In the genomic region with DNA sequence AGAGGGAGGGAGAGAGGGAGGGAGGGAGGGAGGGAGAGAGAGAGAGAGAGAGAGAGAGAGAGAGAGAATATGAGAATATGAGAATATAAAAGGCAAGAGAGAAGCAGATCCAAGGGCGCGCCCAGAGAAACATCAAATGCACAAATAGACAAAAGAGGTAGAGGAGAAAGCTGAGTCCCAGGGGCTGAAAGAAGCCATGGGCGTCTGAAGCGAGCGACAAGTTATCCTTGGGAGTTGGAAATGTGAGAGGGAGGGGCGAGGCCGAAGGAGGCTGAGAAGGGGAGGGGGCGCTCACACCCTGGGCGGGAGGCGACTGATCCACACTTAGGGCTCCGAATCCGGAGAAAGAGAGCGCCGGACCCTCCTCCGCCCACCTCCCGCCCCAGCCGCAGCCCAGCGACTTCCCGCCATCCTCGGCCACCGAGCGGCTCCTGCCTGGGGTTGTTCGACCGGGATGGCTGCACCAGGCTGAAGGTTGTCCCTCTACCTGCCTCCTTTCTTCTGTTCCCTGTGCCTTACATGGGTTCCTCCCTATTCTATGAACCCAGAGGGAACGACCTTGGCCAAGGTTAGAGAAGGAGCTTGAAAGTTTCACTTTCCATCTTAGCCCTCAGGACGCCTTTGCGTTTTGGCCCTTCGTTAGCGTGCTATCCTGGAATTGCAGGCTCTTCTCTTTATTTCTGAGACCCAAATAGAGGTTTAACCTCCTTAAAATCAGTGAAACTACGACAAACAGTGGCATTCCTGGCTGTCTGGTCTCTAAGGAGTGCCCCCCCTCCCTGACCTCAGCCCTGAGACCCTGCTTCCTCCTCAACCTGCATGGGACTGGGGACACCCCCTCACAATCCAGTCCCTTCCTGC, we compare ENCODE assay signal across 8 cellular contexts. TPM values are rescaled to one million over a fixed set of nuclear protein-coding genes. Genes with fewer than 3 reads are reported as not detected.
DNase-seq lines count a peak whose midpoint lies in the region; TF ChIP-seq lines count a peak whose summit lies in the region.

No MANE protein-coding gene starts in this region.

- POLR2A ChIA-PET in activated CD4-positive, alpha-beta memory T cell treated with anti-CD3 and anti-CD28 coated beads, Interleukin-2, amount 10 ng/mL, durations not matched to agents 7 days and 5 days (lab: Charles Lee), result interaction anchor here (1.1 kb wide), 1 partner anchor 37 kb away, joined by 3 read pairs; no protein-coding TSS in a partner anchor

- H3K27ac ChIP-seq in left ventricle myocardium inferior (replicated peaks), result no peak overlapping the region

- H3K36me3 ChIP-seq in left ventricle myocardium inferior, result no peaks in the 10 kb centered on the region

- no peak for DNase-seq in left ventricle myocardium inferior
- no peak for DNase-seq in cardiac septum (ENCODE audit: low spot score)
- no peak for DNase-seq in activated CD4-positive, alpha-beta memory T cell treated with anti-CD3 and anti-CD28 coated beads, Interleukin-2, amount 10 ng/mL, durations not matched to agents 7 days and 5 days
- peak; percentile 91 for DNase-seq in left kidney (ENCODE audit: low read depth, low spot score)
- no peak for DNase-seq in type B pancreatic cell (ENCODE audit: extremely low spot score, unreplicated experiment)
- DNase-seq in middle frontal gyrus (ENCODE audit: extremely low spot score, low spot score), result no peak
- no peak for DNase-seq in stimulated activated CD4-positive, alpha-beta T cell treated with anti-CD3 and anti-CD28 coated beads, Interleukin-12 subunit alpha, Interleukin-12 subunit beta, amount 100 ng/mL, for 4 hours
- DNase-seq in NCI-H524 treated with DMSO at 0.1 percent for 48 hours (lab: John Stamatoyannopoulos, UW), result no peak

- peak overlapping the region; percentile 76 for H3K4me3 Mint-ChIP-seq in activated CD4-positive, alpha-beta memory T cell treated with anti-CD3 and anti-CD28 coated beads, Interleukin-2, amount 10 ng/mL, durations not matched to agents 7 days and 5 days
- peak overlapping the region; percentile 80 for H3K4me3 Mint-ChIP-seq in type B pancreatic cell

- CTCF ChIA-PET in activated CD4-positive, alpha-beta memory T cell treated with anti-CD3 and anti-CD28 coated beads, Interleukin-2, amount 10 ng/mL, durations not matched to agents 7 days and 5 days (lab: Charles Lee), result interaction anchor here (0.6 to 2.7 kb wide), 4 partner anchors 11 to 1447 kb away, joined by 3 to 13 read pairs (median 4); no protein-coding TSS in a partner anchor

- TF ChIP-seq CTCF in left ventricle myocardium inferior (IDR thresholded peaks at IDR 0.05; ENCODE audit: borderline replicate concordance) (no peak), type B pancreatic cell (conservative IDR thresholded peaks at IDR 0.05) (peak; percentile 18)

- H3K27ac Mint-ChIP-seq in activated CD4-positive, alpha-beta memory T cell treated with anti-CD3 and anti-CD28 coated beads, Interleukin-2, amount 10 ng/mL, durations not matched to agents 7 days and 5 days, result no peak overlapping the region
- H3K27ac Mint-ChIP-seq in type B pancreatic cell, result no peak overlapping the region

- peaks cover 70% of the 10 kb centered on the region for H3K27me3 Mint-ChIP-seq in activated CD4-positive, alpha-beta memory T cell treated with anti-CD3 and anti-CD28 coated beads, Interleukin-2, amount 10 ng/mL, durations not matched to agents 7 days and 5 days
- peaks cover 89% of the 10 kb centered on the region for H3K27me3 Mint-ChIP-seq in type B pancreatic cell

- peaks cover 26% of the 10 kb centered on the region for H3K4me1 Mint-ChIP-seq in activated CD4-positive, alpha-beta memory T cell treated with anti-CD3 and anti-CD28 coated beads, Interleukin-2, amount 10 ng/mL, durations not matched to agents 7 days and 5 days
- H3K4me1 Mint-ChIP-seq in type B pancreatic cell (ENCODE audit: unreplicated experiment), result peaks cover 4% of the 10 kb centered on the region

- no peaks in the 10 kb centered on the region for H3K9me3 ChIP-seq in left ventricle myocardium inferior (replicated peaks)

- peaks cover 16% of the 10 kb centered on the region for H3K4me1 ChIP-seq in left ventricle myocardium inferior

- peaks cover 100% of the 10 kb centered on the region for H3K27me3 ChIP-seq in left ventricle myocardium inferior (ENCODE audit: low read depth)

- peak overlapping the region; percentile 54 for H3K4me3 ChIP-seq in left ventricle myocardium inferior

- intact Hi-C loops in left ventricle myocardium inferior (cut with micrococcal nuclease), result no loop called here
- intact Hi-C loops in cardiac septum (cut with DNase I), result no loop called here

- H3K36me3 Mint-ChIP-seq in activated CD4-positive, alpha-beta memory T cell treated with anti-CD3 and anti-CD28 coated beads, Interleukin-2, amount 10 ng/mL, durations not matched to agents 7 days and 5 days (ENCODE audit: low read depth), result no peaks in the 10 kb centered on the region
- no peaks in the 10 kb centered on the region for H3K36me3 Mint-ChIP-seq in type B pancreatic cell

- H3K9me3 Mint-ChIP-seq in activated CD4-positive, alpha-beta memory T cell treated with anti-CD3 and anti-CD28 coated beads, Interleukin-2, amount 10 ng/mL, durations not matched to agents 7 days and 5 days, result no peaks in the 10 kb centered on the region
- H3K9me3 Mint-ChIP-seq in type B pancreatic cell, result no peaks in the 10 kb centered on the region

RNA-seq across cellular contexts. Expression of gene HOXB9, which starts 21.2 kb away (rescaled TPM):
- not detected for total RNA-seq in left ventricle myocardium inferior
- total RNA-seq in cardiac septum, result not detected
- 1 to 10 TPM in 1 of 2 experiments, under 1 TPM in 1; 0.88 to 1.4 TPM for total RNA-seq in activated CD4-positive, alpha-beta memory T cell treated with anti-CD3 and anti-CD28 coated beads, Interleukin-2, amount 10 ng/mL, durations not matched to agents 7 days and 5 days
- total RNA-seq in type B pancreatic cell (ENCODE audit: low replicate concordance), result 1.6 and 9.4 TPM in 2 replicates

RNA-seq across cellular contexts. Expression of gene HOXB8, which starts 32.2 kb away (rescaled TPM):
- total RNA-seq in left ventricle myocardium inferior, result not detected
- total RNA-seq in cardiac septum, result not detected
- total RNA-seq in activated CD4-positive, alpha-beta memory T cell treated with anti-CD3 and anti-CD28 coated beads, Interleukin-2, amount 10 ng/mL, durations not matched to agents 7 days and 5 days, result not detected
- 16.0 and 17.1 TPM in 2 replicates for total RNA-seq in type B pancreatic cell (ENCODE audit: low replicate concordance)

RNA-seq across cellular contexts. Expression of gene HOXB7, which starts 36.5 kb away (rescaled TPM):
- 0.16 TPM for total RNA-seq in left ventricle myocardium inferior
- total RNA-seq in cardiac septum, result 0.22 TPM
- total RNA-seq in activated CD4-positive, alpha-beta memory T cell treated with anti-CD3 and anti-CD28 coated beads, Interleukin-2, amount 10 ng/mL, durations not matched to agents 7 days and 5 days, result 1 to 10 TPM; 1.6 to 1.7 TPM
- total RNA-seq in type B pancreatic cell (ENCODE audit: low replicate concordance), result 9.8 and 11.7 TPM in 2 replicates

RNA-seq across cellular contexts. Expression of gene HOXB6, which starts 42.5 kb away (rescaled TPM):
- total RNA-seq in left ventricle myocardium inferior (0.66 TPM), cardiac septum (0.92 TPM), type B pancreatic cell (ENCODE audit: low replicate concordance) (17.6 and 20.3 TPM in 2 replicates)
- under 1 TPM; 0.60 to 0.68 TPM for total RNA-seq in activated CD4-positive, alpha-beta memory T cell treated with anti-CD3 and anti-CD28 coated beads, Interleukin-2, amount 10 ng/mL, durations not matched to agents 7 days and 5 days

RNA-seq across cellular contexts. Expression of gene HOXB5, which starts 53.8 kb away (rescaled TPM):
- total RNA-seq in left ventricle myocardium inferior, result not detected
- not detected for total RNA-seq in cardiac septum
- total RNA-seq in activated CD4-positive, alpha-beta memory T cell treated with anti-CD3 and anti-CD28 coated beads, Interleukin-2, amount 10 ng/mL, durations not matched to agents 7 days and 5 days, result under 1 TPM in 1 of 2 experiments, not detected in 1; 0.20 TPM
- 10.1 and 20.8 TPM in 2 replicates for total RNA-seq in type B pancreatic cell (ENCODE audit: low replicate concordance)

Comparison
In these comparisons a context has a peak if more than half of its experiments do, and no peak if none do; other contexts are left out.
1. RNA of gene HOXB8, which starts 32.2 kb away (total RNA-seq): 16.0 to 17.1 TPM in type B pancreatic cell; not detected in left ventricle myocardium inferior (single experiment), not detected in cardiac septum (single experiment) and not detected in activated CD4-positive, alpha-beta memory T cell treated with anti-CD3 and anti-CD28 coated beads, Interleukin-2, amount 10 ng/mL, durations not matched to agents 7 days and 5 days; every median in the first group is over 10 times any median in the second.